9 cellular contexts compared by ENCODE assay signal in the genomic region with DNA sequence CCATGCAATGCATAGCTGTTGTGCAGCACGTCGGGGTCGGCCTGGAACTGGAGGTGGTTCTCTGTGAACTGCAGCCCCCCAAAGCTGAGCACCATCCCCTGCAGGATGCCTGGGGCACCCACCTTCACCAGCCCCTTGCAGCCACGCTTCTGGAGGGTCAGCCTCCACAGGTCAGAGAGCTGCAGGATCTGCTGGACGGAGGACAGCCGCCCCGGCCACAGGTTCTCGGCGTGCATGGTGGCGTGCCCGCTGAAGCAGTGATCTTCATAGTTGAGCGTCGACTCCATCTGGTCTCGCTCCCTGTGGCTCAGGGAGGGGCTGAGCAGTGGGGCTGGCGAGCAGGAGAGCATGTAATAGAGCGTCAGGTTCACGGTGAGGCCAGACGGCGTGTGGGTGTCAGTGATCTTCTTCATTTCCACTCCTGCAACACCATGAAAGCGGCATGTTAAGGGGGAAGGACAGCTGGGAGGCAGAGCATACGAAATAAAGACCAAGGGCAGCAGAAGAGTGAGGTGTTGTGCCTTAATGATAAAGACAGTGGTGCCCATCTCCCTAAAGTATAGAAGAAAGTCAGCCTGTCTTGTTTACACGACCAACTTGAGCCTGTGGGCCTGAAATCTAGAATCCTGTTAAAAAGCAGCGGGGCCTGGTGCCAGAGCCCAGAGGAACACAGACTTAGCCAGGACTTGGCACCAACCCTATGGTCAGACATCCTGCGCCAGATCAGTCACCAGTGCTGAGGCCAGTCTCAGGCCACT. TPM values are rescaled to one million over a fixed set of nuclear protein-coding genes. Genes with fewer than 3 reads are reported as not detected.
DNase-seq lines count a peak whose midpoint lies in the region; ATAC-seq, FAIRE-seq and TF ChIP-seq lines count a peak whose summit lies in the region.
"Had no signal": no experiment of that assay in that cellular context is flagged by ENCODE, and none has a peak within 500 bp of the region (broad histone marks: within the 10 kb centered on the region; RNA-seq: fewer than 3 reads in every experiment).

No MANE protein-coding gene starts in this region.

- in situ Hi-C loops in G401 (cut with HindIII; ENCODE audit: low sequenced_read_pairs), result no loop called here

- H3K36me3 Mint-ChIP-seq in activated T-helper 1 cell treated with anti-CD3 and anti-CD28 coated beads, Interleukin-12 subunit alpha, Interleukin-12 subunit beta, Interleukin-2, Interleukin-4 antibody, amounts not matched to agents 30 ng/mL and 10 ng/mL and 1 ng/mL, durations not matched to agents 14 hours and 24 hours and 36 hours (ENCODE audit: low read depth), result peaks cover 39% of the 10 kb centered on the region

- H3K9me3 ChIP-seq in lower lobe of right lung, result no peaks in the 10 kb centered on the region

- no peak for TF ChIP-seq POLR2A in H54 (IDR thresholded peaks at IDR 0.05; ENCODE audit: low read depth, low read length)

- H3K4me1 ChIP-seq in ACC112 (ENCODE audit: control insufficient read depth, insufficient read depth, low read length, unreplicated experiment) (peaks cover 32% of the 10 kb centered on the region), lower lobe of right lung (peaks cover 47% of the 10 kb centered on the region)

- H2AFZ ChIP-seq in ACC112 (ENCODE audit: low read length, unreplicated experiment), result no peak overlapping the region

- peak overlapping the region; percentile 70; the same call in 1 of the 2 replicates for H3K4me3 ChIP-seq in ACC112 (ENCODE audit: low read depth, low read length)
- peak overlapping the region; percentile 60 for H3K4me3 ChIP-seq in lower lobe of right lung

- H3K79me2 ChIP-seq in ACC112 (ENCODE audit: control insufficient read depth, insufficient read depth, low read length, unreplicated experiment), result peaks cover 35% of the 10 kb centered on the region

- H3K36me3 ChIP-seq in ACC112 (ENCODE audit: insufficient read depth, low read length) (peaks cover 4% of the 10 kb centered on the region; the same call in 1 of the 2 replicates), lower lobe of right lung (peaks cover 55% of the 10 kb centered on the region)

- peaks cover 31% of the 10 kb centered on the region for H3K4me1 Mint-ChIP-seq in activated T-helper 1 cell treated with anti-CD3 and anti-CD28 coated beads, Interleukin-12 subunit alpha, Interleukin-12 subunit beta, Interleukin-2, Interleukin-4 antibody, amounts not matched to agents 30 ng/mL and 10 ng/mL and 1 ng/mL, durations not matched to agents 14 hours and 24 hours and 36 hours (ENCODE audit: low read depth)

- DNase-seq in G401 (ENCODE audit: low spot score) (peak; percentile 65), lower lobe of right lung (no peak), OCI-M2 (lab: John Stamatoyannopoulos, UW; ENCODE audit: unreplicated experiment) (no peak), H54 (ENCODE audit: insufficient read length, low spot score) (no peak)
- DNase-seq in activated T-helper 1 cell treated with anti-CD3 and anti-CD28 coated beads, Interleukin-12 subunit alpha, Interleukin-12 subunit beta, Interleukin-2, Interleukin-4 antibody, amounts not matched to agents 30 ng/mL and 10 ng/mL and 1 ng/mL, durations not matched to agents 14 hours and 24 hours and 36 hours (ENCODE audit: low spot score), result no peak
- DNase-seq: NCI-H187 treated with DMSO at 0.1 percent for 48 hours had no signal

- no peak for FAIRE-seq in H54 (lab: Jason Lieb, UNC)

- H3K9me3 Mint-ChIP-seq in activated T-helper 1 cell treated with anti-CD3 and anti-CD28 coated beads, Interleukin-12 subunit alpha, Interleukin-12 subunit beta, Interleukin-2, Interleukin-4 antibody, amounts not matched to agents 30 ng/mL and 10 ng/mL and 1 ng/mL, durations not matched to agents 14 hours and 24 hours and 36 hours, result no peaks in the 10 kb centered on the region

- H3K27me3 Mint-ChIP-seq in activated T-helper 1 cell treated with anti-CD3 and anti-CD28 coated beads, Interleukin-12 subunit alpha, Interleukin-12 subunit beta, Interleukin-2, Interleukin-4 antibody, amounts not matched to agents 30 ng/mL and 10 ng/mL and 1 ng/mL, durations not matched to agents 14 hours and 24 hours and 36 hours (ENCODE audit: insufficient read depth), result no peaks in the 10 kb centered on the region

- intact Hi-C loops in activated T-helper 1 cell treated with anti-CD3 and anti-CD28 coated beads, Interleukin-12 subunit alpha, Interleukin-12 subunit beta, Interleukin-2, Interleukin-4 antibody, amounts not matched to agents 30 ng/mL and 10 ng/mL and 1 ng/mL, durations not matched to agents 14 hours and 24 hours and 36 hours (cut with micrococcal nuclease), result no loop called here
- intact Hi-C loops in lower lobe of right lung (cut with DNase I), result no loop called here

- H3K27me3 ChIP-seq in ACC112 (ENCODE audit: insufficient read depth, low read length) (no peaks in the 10 kb centered on the region), lower lobe of right lung (ENCODE audit: low read depth) (no peaks in the 10 kb centered on the region)

- TF ChIP-seq CTCF in lower lobe of right lung (IDR thresholded peaks at IDR 0.05), result no peak

- ATAC-seq in lower lobe of right lung, result no peak
- ATAC-seq in HG02763 (IDR thresholded peaks at IDR 0.05; ENCODE audit: unreplicated experiment), result no peak
- ATAC-seq in HG03039 (IDR thresholded peaks at IDR 0.05; ENCODE audit: unreplicated experiment), result no peak

- peak overlapping the region; percentile 87 for H3K4me3 Mint-ChIP-seq in activated T-helper 1 cell treated with anti-CD3 and anti-CD28 coated beads, Interleukin-12 subunit alpha, Interleukin-12 subunit beta, Interleukin-2, Interleukin-4 antibody, amounts not matched to agents 30 ng/mL and 10 ng/mL and 1 ng/mL, durations not matched to agents 14 hours and 24 hours and 36 hours

- H3K27ac Mint-ChIP-seq in activated T-helper 1 cell treated with anti-CD3 and anti-CD28 coated beads, Interleukin-12 subunit alpha, Interleukin-12 subunit beta, Interleukin-2, Interleukin-4 antibody, amounts not matched to agents 30 ng/mL and 10 ng/mL and 1 ng/mL, durations not matched to agents 14 hours and 24 hours and 36 hours, result no peak overlapping the region

- no peak overlapping the region for H3K27ac ChIP-seq in ACC112 (ENCODE audit: low read depth, low read length)
- H3K27ac ChIP-seq in lower lobe of right lung, result no peak overlapping the region

RNA-seq across cellular contexts. Expression of gene KIAA2013, which starts 3.0 kb away (rescaled TPM):
- 52.6 and 53.7 TPM in 2 replicates for total RNA-seq in G401 (2014; rRNA removed; shearing (Covaris generic))
- total RNA-seq in activated T-helper 1 cell treated with anti-CD3 and anti-CD28 coated beads, Interleukin-12 subunit alpha, Interleukin-12 subunit beta, Interleukin-2, Interleukin-4 antibody, amounts not matched to agents 30 ng/mL and 10 ng/mL and 1 ng/mL, durations not matched to agents 14 hours and 24 hours and 36 hours, result 38.2 and 39.1 TPM in 2 replicates
- total RNA-seq in lower lobe of right lung, result 46.8 TPM

RNA-seq across cellular contexts. Expression of gene PLOD1, which starts 11.3 kb away (rescaled TPM):
- 103 and 104 TPM in 2 replicates for total RNA-seq in G401 (2014; rRNA removed; shearing (Covaris generic))
- total RNA-seq in activated T-helper 1 cell treated with anti-CD3 and anti-CD28 coated beads, Interleukin-12 subunit alpha, Interleukin-12 subunit beta, Interleukin-2, Interleukin-4 antibody, amounts not matched to agents 30 ng/mL and 10 ng/mL and 1 ng/mL, durations not matched to agents 14 hours and 24 hours and 36 hours, result 32.3 and 37.8 TPM in 2 replicates
- 84.5 TPM for total RNA-seq in lower lobe of right lung

RNA-seq across cellular contexts. Expression of gene MFN2, which starts 57.0 kb away (rescaled TPM):
- 23.4 and 37.0 TPM in 2 replicates for total RNA-seq in G401 (2014; rRNA removed; shearing (Covaris generic))
- total RNA-seq in activated T-helper 1 cell treated with anti-CD3 and anti-CD28 coated beads, Interleukin-12 subunit alpha, Interleukin-12 subunit beta, Interleukin-2, Interleukin-4 antibody, amounts not matched to agents 30 ng/mL and 10 ng/mL and 1 ng/mL, durations not matched to agents 14 hours and 24 hours and 36 hours, result 88.1 and 95.4 TPM in 2 replicates
- total RNA-seq in lower lobe of right lung, result 72.2 TPM
